Comparison of ENCODE assay signal across 7 cellular contexts in the genomic region with DNA sequence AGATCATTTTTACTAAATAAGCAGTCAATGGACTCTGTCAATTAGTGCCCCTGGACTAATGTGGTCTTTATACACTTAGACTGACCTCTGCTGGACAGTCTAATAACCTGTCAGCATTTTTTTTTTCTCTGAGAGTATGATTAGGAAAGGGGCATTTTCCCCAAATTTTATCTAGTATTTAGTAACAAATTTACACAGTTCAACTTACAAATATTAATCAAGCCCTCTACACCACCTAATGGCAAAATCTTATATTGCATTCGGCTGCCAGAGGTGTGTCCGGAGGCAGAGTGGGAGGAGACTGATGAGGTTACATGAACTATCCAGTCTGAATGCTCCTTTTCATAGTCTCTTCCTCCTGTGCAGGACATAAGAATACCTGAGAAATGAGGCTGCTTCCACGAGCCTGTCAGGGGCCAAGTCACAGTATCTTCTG. TPM values are rescaled to one million over a fixed set of nuclear protein-coding genes. Genes with fewer than 3 reads are reported as not detected.
DNase-seq lines count a peak whose midpoint lies in the region; ATAC-seq, FAIRE-seq and TF ChIP-seq lines count a peak whose summit lies in the region.

No MANE protein-coding gene starts in this region.

- CTCF ChIA-PET in HCT116 (lab: Charles Lee) = no interaction called here

- H3K27me3 ChIP-seq in HCT116 (ENCODE audit: insufficient read depth, low read length) (no peaks in the 10 kb centered on the region), brain microvascular endothelial cell (replicated peaks) (no peaks in the 10 kb centered on the region)

- ATAC-seq in HCT116 = peak; percentile 100

- H3K9me3 ChIP-seq in HCT116 (ENCODE audit: control insufficient read depth in 1 of 2, insufficient read depth in 1 of 2, low read depth in 1 of 2, low read length in 2 of 2) (no peaks in the 10 kb centered on the region), kidney (ENCODE audit: control insufficient read depth in 1 of 2, low read length in 2 of 2) (no peaks in the 10 kb centered on the region)

- TF ChIP-seq POLR2A in HCT116 (IDR thresholded peaks at IDR 0.05; ENCODE audit: borderline replicate concordance, extremely low read depth, insufficient read depth, insufficient read length) = no peak

- H3K4me3 ChIP-seq in HCT116 (replicated peaks in 1 of 2; ENCODE audit: low read depth in 1 of 2, low read length in 2 of 2) = no peak overlapping the region
- no peak overlapping the region for H3K4me3 ChIP-seq in brain microvascular endothelial cell (ENCODE audit: low read depth, low read length)
- H3K4me3 ChIP-seq in kidney (ENCODE audit: low read length in 2 of 2) = no peak overlapping the region

- no peaks in the 10 kb centered on the region for H3K9me2 ChIP-seq in HCT116 (ENCODE audit: insufficient read depth)

- peak overlapping the region; percentile 96 for H2AFZ ChIP-seq in HCT116 (ENCODE audit: low read depth, low read length, poor library complexity, severe bottlenecking)

- H4K20me1 ChIP-seq in HCT116 (ENCODE audit: insufficient read depth) = no peaks in the 10 kb centered on the region

- H3K4me2 ChIP-seq in HCT116 (ENCODE audit: low read length) = peak overlapping the region; percentile 64

- H3K4me1 ChIP-seq in HCT116 (ENCODE audit: control insufficient read depth in 1 of 2, insufficient read depth in 2 of 2, low read length in 2 of 2) = peaks cover 4 to 6% of the 10 kb centered on the region in 2 experiments; a peak in 3 of 4 replicates
- H3K4me1 ChIP-seq in kidney (ENCODE audit: control insufficient read depth in 1 of 2, insufficient read depth in 1 of 2, low read depth in 1 of 2, low read length in 2 of 2) = peaks cover 0 to 8% of the 10 kb centered on the region in 2 donors

- in situ Hi-C loops in brain microvascular endothelial cell (cut with HindIII; ENCODE audit: low pct_ligation_motif_present, low sequenced_read_pairs) = no loop called here

- H3K27ac ChIP-seq in HCT116 (ENCODE audit: low read depth, low read length) (peak overlapping the region; percentile 21; the same call in 1 of the 2 replicates), brain microvascular endothelial cell (no peak overlapping the region), kidney (ENCODE audit: low read depth in 2 of 2, low read length in 2 of 2) (no peak overlapping the region)

- TF ChIP-seq CTCF in GM12801 (IDR thresholded peaks at IDR 0.05; ENCODE audit: extremely low read depth, insufficient read length) (peak; percentile 11), HCT116 (IDR thresholded peaks at IDR 0.05 in 2 of 3, conservative IDR thresholded peaks at IDR 0.05 in 1 of 3; ENCODE audit: borderline replicate concordance in 1 of 3, insufficient read depth in 1 of 3, low read depth in 2 of 3, low read length in 2 of 3) (peak; percentile 47 to 71 (median 62); a peak in 4 of 6 replicates), brain microvascular endothelial cell (IDR thresholded peaks at IDR 0.05; ENCODE audit: low read depth, low read length, missing control alignments) (peak; percentile 66), kidney (IDR thresholded peaks at IDR 0.05; ENCODE audit: borderline replicate concordance, extremely low read depth, insufficient read depth) (peak; percentile 40)

- H3K36me3 ChIP-seq in HCT116 (ENCODE audit: control insufficient read depth in 1 of 2, insufficient read depth in 2 of 2, low read length in 2 of 2) (peaks cover 1 to 3% of the 10 kb centered on the region in 2 experiments; a peak in 2 of 4 replicates), brain microvascular endothelial cell (replicated peaks) (peaks cover 11% of the 10 kb centered on the region), kidney (ENCODE audit: control insufficient read depth in 1 of 2, insufficient read depth in 2 of 2, low read length in 2 of 2) (peaks cover under 1% of the 10 kb centered on the region in 2 donors)

- POLR2A ChIA-PET in HCT116 (lab: Charles Lee) = no interaction called here

- H3K9ac ChIP-seq in HCT116 (ENCODE audit: low read length) (peak overlapping the region; percentile 46; the same call in 1 of the 2 replicates), kidney (ENCODE audit: low read length in 2 of 2) (no peak overlapping the region)

- intact Hi-C loops in HCT116 (cut with micrococcal nuclease) (loop anchor here (2.0 to 5.0 kb wide), 4 partner anchors 289 to 635 kb away; no protein-coding TSS in a partner anchor), kidney (cut with DNase I) (no loop called here)

- FAIRE-seq in kidney (lab: Jason Lieb, UNC) = no peak

- BruUV-seq in HCT116 (replicated peaks; lab: Mats Ljungman, UMichigan) = no TSS peak

- RAD21 ChIA-PET in HCT116 (lab: Charles Lee; ENCODE audit: low non-redundant PET in 1 of 2, low total read pairs in 2 of 2, uncharacterized antibody in 2 of 2, unreplicated experiment in 2 of 2) = no interaction called here

- H3K79me2 ChIP-seq in HCT116 (ENCODE audit: insufficient read depth, low read length) = no peaks in the 10 kb centered on the region

- peak; percentile 67 for TF ChIP-seq RAD21 in HCT116 (IDR thresholded peaks at IDR 0.05; ENCODE audit: low read depth)

- peak; percentile 82 for DNase-seq in HCT116 (ENCODE audit: low read depth, low spot score)
- DNase-seq in NCI-H1092 (lab: John Stamatoyannopoulos, UW) = peak; percentile 22
- peak; percentile 44 for DNase-seq in T-helper 9 cell
- DNase-seq in brain microvascular endothelial cell = peak; percentile 82
- DNase-seq in kidney = no peak
- DNase-seq in stimulated activated CD4-positive, alpha-beta T cell treated with anti-CD3 and anti-CD28 coated beads, TNF-alpha, amount 100 ng/mL, for 4 hours (ENCODE audit: low read depth in 3 of 3) = peak in 2 of 3 experiments; percentile 5 to 22

TF ChIP-seq in HCT116, 20 proteins besides CTCF, POLR2A, EP300 and RAD21:
- TF ChIP-seq ATF3 (IDR thresholded peaks at IDR 0.05) (no peak), EZH2phosphoT487 (IDR thresholded peaks at IDR 0.05; ENCODE audit: borderline replicate concordance) (no peak), ELF1 (IDR thresholded peaks at IDR 0.05; ENCODE audit: borderline replicate concordance, low read depth) (no peak)
- TF ChIP-seq, protein P1, sequence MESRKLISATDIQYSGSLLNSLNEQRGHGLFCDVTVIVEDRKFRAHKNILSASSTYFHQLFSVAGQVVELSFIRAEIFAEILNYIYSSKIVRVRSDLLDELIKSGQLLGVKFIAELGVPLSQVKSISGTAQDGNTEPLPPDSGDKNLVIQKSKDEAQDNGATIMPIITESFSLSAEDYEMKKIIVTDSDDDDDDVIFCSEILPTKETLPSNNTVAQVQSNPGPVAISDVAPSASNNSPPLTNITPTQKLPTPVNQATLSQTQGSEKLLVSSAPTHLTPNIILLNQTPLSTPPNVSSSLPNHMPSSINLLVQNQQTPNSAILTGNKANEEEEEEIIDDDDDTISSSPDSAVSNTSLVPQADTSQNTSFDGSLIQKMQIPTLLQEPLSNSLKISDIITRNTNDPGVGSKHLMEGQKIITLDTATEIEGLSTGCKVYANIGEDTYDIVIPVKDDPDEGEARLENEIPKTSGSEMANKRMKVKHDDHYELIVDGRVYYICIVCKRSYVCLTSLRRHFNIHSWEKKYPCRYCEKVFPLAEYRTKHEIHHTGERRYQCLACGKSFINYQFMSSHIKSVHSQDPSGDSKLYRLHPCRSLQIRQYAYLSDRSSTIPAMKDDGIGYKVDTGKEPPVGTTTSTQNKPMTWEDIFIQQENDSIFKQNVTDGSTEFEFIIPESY (IDR thresholded peaks at IDR 0.05; ENCODE audit: extremely low read depth, insufficient replicate concordance, low read length) = no peak

RNA-seq across cellular contexts. Expression of gene COLQ, which starts 36.0 kb away (rescaled TPM):
- 1.9 TPM for total RNA-seq in HCT116 (2021; ENCODE audit: unreplicated experiment)
- 1.2 TPM in 2 replicates for polyA plus RNA-seq in HCT116 (2012)
- 4.3 TPM for total RNA-seq in kidney
- 1.2 TPM for polyA plus RNA-seq in kidney (ENCODE audit: insufficient read depth, low read depth, low replicate concordance)

RNA-seq across cellular contexts. Expression of gene HACL1, which starts 43.8 kb away (rescaled TPM):
- total RNA-seq in HCT116 (2021; ENCODE audit: unreplicated experiment) (20.5 TPM), kidney (27.1 TPM)
- polyA plus RNA-seq in HCT116 (2012) = 18.7 and 18.9 TPM in 2 replicates
- polyA plus RNA-seq in kidney (ENCODE audit: insufficient read depth, low read depth, low replicate concordance) = 25.3 TPM

RNA-seq across cellular contexts. Expression of gene BTD, which starts 44.0 kb away (rescaled TPM):
- 5.0 TPM for total RNA-seq in HCT116 (2021; ENCODE audit: unreplicated experiment)
- 5.3 and 6.7 TPM in 2 replicates for polyA plus RNA-seq in HCT116 (2012)
- total RNA-seq in kidney = 22.7 TPM
- polyA plus RNA-seq in kidney (ENCODE audit: insufficient read depth, low read depth, low replicate concordance) = 37.2 TPM

Comparison
In these comparisons a context has a peak if more than half of its experiments do, and no peak if none do; other contexts are left out.
1. CTCF ChIP-seq: peak in every context shown above with its lines; median percentile 66 in brain microvascular endothelial cell; 62 in HCT116; 40 in kidney; 11 in GM12801.